13 cellular contexts compared by ENCODE assay signal in the genomic region with DNA sequence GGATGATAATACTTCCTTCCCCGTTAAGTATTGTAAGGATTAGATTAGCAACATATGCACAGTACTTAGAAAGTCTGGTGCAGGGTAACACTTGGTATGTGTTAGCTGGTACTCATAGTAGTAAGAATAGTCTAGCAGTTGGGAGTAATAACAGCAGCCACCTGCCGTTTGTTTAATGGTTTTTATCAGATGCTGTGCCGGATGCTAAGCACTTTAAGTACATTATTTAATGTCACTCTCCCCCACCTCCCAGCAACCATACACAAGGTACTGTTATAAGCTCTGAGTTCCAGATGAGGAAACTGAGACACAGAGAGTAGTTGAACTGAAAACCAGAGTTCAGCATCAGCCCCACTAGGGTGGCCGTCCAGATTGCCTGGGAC.
DNase-seq lines count a peak whose midpoint lies in the region; ATAC-seq and TF ChIP-seq lines count a peak whose summit lies in the region.
"Had no signal": no experiment of that assay in that cellular context is flagged by ENCODE, and none has a peak within 500 bp of the region (broad histone marks: within the 10 kb centered on the region; RNA-seq: fewer than 3 reads in every experiment).

No MANE protein-coding gene starts in this region.

- peak overlapping the region; percentile 21; the same call in 1 of the 2 replicates for H3K27ac ChIP-seq in GM23338 (ENCODE audit: low read depth)
- H3K27ac ChIP-seq in endodermal cell (ENCODE audit: low read depth, low read length) = peak overlapping the region; percentile 78
- H3K27ac ChIP-seq in ascending aorta = no peak overlapping the region
- H3K27ac ChIP-seq: psoas muscle had no signal

- ATAC-seq in GM23338 (no peak), HG02623 (IDR thresholded peaks at IDR 0.05; ENCODE audit: unreplicated experiment) (no peak), GM18909 (IDR thresholded peaks at IDR 0.05; ENCODE audit: poor library complexity, unreplicated experiment) (no peak)
- ATAC-seq: activated naive CD8-positive, alpha-beta T cell treated with anti-CD3 and anti-CD28 coated beads, Interleukin-2, amount 50 U/mL, for 24 hours; left colon had no signal

- peaks cover 10% of the 10 kb centered on the region for H3K79me2 ChIP-seq in GM23338 (replicated peaks; ENCODE audit: insufficient read depth)

- intact Hi-C loops in ascending aorta (cut with DNase I) = no loop called here

- no peaks in the 10 kb centered on the region for H3K9me3 ChIP-seq in endodermal cell (ENCODE audit: control insufficient read depth, low read length)
- no peaks in the 10 kb centered on the region for H3K9me3 ChIP-seq in ascending aorta
- H3K9me3 ChIP-seq: psoas muscle had no signal

- WGBS in endodermal cell (ENCODE audit: insufficient coverage in 1 of 2, insufficient read length in 1 of 2), 2 experiments = 75 to 82% methylated on average over 3 to 4 of the region's 4 CpGs

- TF ChIP-seq POLR2A in NB4 (IDR thresholded peaks at IDR 0.05; ENCODE audit: extremely low read depth, insufficient read length) = no peak

- no peak overlapping the region for H3K9ac ChIP-seq in endodermal cell (ENCODE audit: extremely low read depth, low read length, poor library complexity, severe bottlenecking)

- H3K4me3 ChIP-seq in GM23338 (no peak overlapping the region), NB4 (ENCODE audit: low read depth, low read length) (no peak overlapping the region), endodermal cell (ENCODE audit: low read length) (no peak overlapping the region), ascending aorta (no peak overlapping the region)
- H3K4me3 ChIP-seq: psoas muscle had no signal

- no peaks in the 10 kb centered on the region; the same call in 1 of the 2 replicates for H4K20me1 ChIP-seq in GM23338 (replicated peaks; ENCODE audit: insufficient read depth)

- H3K9me2 ChIP-seq in GM23338 (ENCODE audit: insufficient read depth) = no peaks in the 10 kb centered on the region

- TF ChIP-seq CTCF in GM23338 (conservative IDR thresholded peaks at IDR 0.05; ENCODE audit: low read depth in 2 of 2) = no peak
- TF ChIP-seq CTCF in NB4 (IDR thresholded peaks at IDR 0.05; ENCODE audit: low read depth, low read length) = no peak
- no peak for TF ChIP-seq CTCF in endodermal cell (conservative IDR thresholded peaks at IDR 0.05)
- no peak for TF ChIP-seq CTCF in progenitor cell of endocrine pancreas (IDR thresholded peaks at IDR 0.05; ENCODE audit: unreplicated experiment)
- TF ChIP-seq CTCF in ascending aorta (IDR thresholded peaks at IDR 0.05) = no peak

- H3K36me3 ChIP-seq in GM23338 (ENCODE audit: insufficient read depth) = no peaks in the 10 kb centered on the region
- peaks cover 44% of the 10 kb centered on the region for H3K36me3 ChIP-seq in endodermal cell (ENCODE audit: control insufficient read depth, insufficient read depth, low read length)
- peaks cover 14 to 21% of the 10 kb centered on the region in 2 donors for H3K36me3 ChIP-seq in ascending aorta

- H3K4me3 Mint-ChIP-seq in GM23338 = 0 out of 3 replicates have a peak overlapping the region, but pooled peaks have one; percentile 42
- peak overlapping the region; percentile 32 for H3K4me3 Mint-ChIP-seq in endodermal cell
- no peak overlapping the region for H3K4me3 Mint-ChIP-seq in progenitor cell of endocrine pancreas (ENCODE audit: low read depth)
- H3K4me3 Mint-ChIP-seq: activated naive CD8-positive, alpha-beta T cell treated with anti-CD3 and anti-CD28 coated beads, Interleukin-2, amount 50 U/mL, for 24 hours had no signal

- H3K9me3 Mint-ChIP-seq in GM23338 = no peaks in the 10 kb centered on the region
- H3K9me3 Mint-ChIP-seq in endodermal cell = no peaks in the 10 kb centered on the region
- no peaks in the 10 kb centered on the region for H3K9me3 Mint-ChIP-seq in progenitor cell of endocrine pancreas (ENCODE audit: low read depth)
- H3K9me3 Mint-ChIP-seq: activated naive CD8-positive, alpha-beta T cell treated with anti-CD3 and anti-CD28 coated beads, Interleukin-2, amount 50 U/mL, for 24 hours had no signal

- H3K36me3 Mint-ChIP-seq in GM23338 (ENCODE audit: low read depth) (0 out of 3 replicates have a peak, but pooled peaks cover 3% of the 10 kb centered on the region), endodermal cell (ENCODE audit: low read depth) (peaks cover 24% of the 10 kb centered on the region), progenitor cell of endocrine pancreas (ENCODE audit: insufficient read depth) (peaks cover 2% of the 10 kb centered on the region)

- H3K27me3 ChIP-seq in GM23338 (ENCODE audit: insufficient read depth) (no peaks in the 10 kb centered on the region), endodermal cell (ENCODE audit: control insufficient read depth, insufficient read depth, low read length, poor library complexity, severe bottlenecking) (no peaks in the 10 kb centered on the region), ascending aorta (no peaks in the 10 kb centered on the region)

- peak overlapping the region; percentile 34 for H3K4me2 ChIP-seq in GM23338

- H3K27me3 Mint-ChIP-seq in GM23338 (ENCODE audit: insufficient read depth, low read depth, poor library complexity) (peaks cover 31% of the 10 kb centered on the region), endodermal cell (ENCODE audit: insufficient read depth) (no peaks in the 10 kb centered on the region), progenitor cell of endocrine pancreas (no peaks in the 10 kb centered on the region)
- H3K27me3 Mint-ChIP-seq: activated naive CD8-positive, alpha-beta T cell treated with anti-CD3 and anti-CD28 coated beads, Interleukin-2, amount 50 U/mL, for 24 hours had no signal

- peaks cover 69% of the 10 kb centered on the region for H3K4me1 ChIP-seq in GM23338 (ENCODE audit: insufficient read depth)
- H3K4me1 ChIP-seq in endodermal cell (ENCODE audit: control insufficient read depth, insufficient read depth, low read length) = peaks cover 30% of the 10 kb centered on the region
- H3K4me1 ChIP-seq in ascending aorta = peaks cover 4 to 22% of the 10 kb centered on the region in 2 donors

- H3F3A ChIP-seq in GM23338 (replicated peaks; ENCODE audit: low read depth) = no peaks in the 10 kb centered on the region

- H3K4me1 Mint-ChIP-seq in GM23338 = peaks cover 77% of the 10 kb centered on the region
- H3K4me1 Mint-ChIP-seq in endodermal cell = peaks cover 68% of the 10 kb centered on the region
- H3K4me1 Mint-ChIP-seq in progenitor cell of endocrine pancreas (ENCODE audit: low read depth) = peaks cover 67% of the 10 kb centered on the region

- DNase-seq in GM23338 (ENCODE audit: low spot score) (no peak), NB4 (ENCODE audit: low read depth) (peak; percentile 50), endodermal cell (no peak), progenitor cell of endocrine pancreas (ENCODE audit: low spot score, unreplicated experiment) (no peak), pons (ENCODE audit: low spot score) (no peak), ascending aorta (ENCODE audit: low spot score in 2 of 2) (no peak)
- DNase-seq: activated naive CD8-positive, alpha-beta T cell treated with anti-CD3 and anti-CD28 coated beads, Interleukin-2, amount 50 U/mL, for 24 hours; foreskin melanocyte; left colon; NCI-H1930; psoas muscle had no signal

- H2AFZ ChIP-seq in GM23338 = no peak overlapping the region

- H3K27ac Mint-ChIP-seq in GM23338 (peak overlapping the region; percentile 87), endodermal cell (peak overlapping the region; percentile 96), progenitor cell of endocrine pancreas (peak overlapping the region; percentile 96)
- H3K27ac Mint-ChIP-seq: activated naive CD8-positive, alpha-beta T cell treated with anti-CD3 and anti-CD28 coated beads, Interleukin-2, amount 50 U/mL, for 24 hours had no signal

TF ChIP-seq in GM23338, 12 proteins besides CTCF, POLR2A, EP300 and RAD21:
- TF ChIP-seq EZH2 (IDR thresholded peaks at IDR 0.05; ENCODE audit: low read depth, unreplicated experiment) = no peak

Comparison
In these comparisons a context has a peak if more than half of its experiments do, and no peak if none do; other contexts are left out.
1. H3K27ac ChIP-seq: peak in GM23338 (single experiment) and endodermal cell (single experiment); none in ascending aorta (0 of 2).
2. Peak in every context shown above with its lines, with median percentiles within 50 percentile points of each other: H3K27ac Mint-ChIP-seq.